Comparison of ENCODE assay signal across 8 cellular contexts in genomic region chr16:23952128-23953041, GRCh38.
DNase-seq lines count a peak whose midpoint lies in the region; ATAC-seq and TF ChIP-seq lines count a peak whose summit lies in the region.

No MANE protein-coding gene starts in this region.

- H3K36me3 ChIP-seq in GM23338 (ENCODE audit: insufficient read depth) = no peaks in the 10 kb centered on the region
- H3K36me3 ChIP-seq in SK-N-SH (replicated peaks in 1 of 2; ENCODE audit: control insufficient read depth in 1 of 2, insufficient read depth in 2 of 2, low read length in 1 of 2) = no peaks in the 10 kb centered on the region
- H3K36me3 ChIP-seq in colonic mucosa = no peaks in the 10 kb centered on the region
- no peaks in the 10 kb centered on the region for H3K36me3 ChIP-seq in gastroesophageal sphincter
- H3K36me3 ChIP-seq in ovary = no peaks in the 10 kb centered on the region

- POLR2A ChIA-PET in SK-N-SH (lab: Yijun Ruan, JAX) = no interaction called here

- TF ChIP-seq CTCF in GM23338 (conservative IDR thresholded peaks at IDR 0.05; ENCODE audit: low read depth in 2 of 2) (no peak), SK-N-SH (IDR thresholded peaks at IDR 0.05) (no peak), colonic mucosa (IDR thresholded peaks at IDR 0.05) (no peak), gastroesophageal sphincter (IDR thresholded peaks at IDR 0.05) (no peak), ovary (IDR thresholded peaks at IDR 0.05) (no peak)

- H4K20me1 ChIP-seq in GM23338 (replicated peaks; ENCODE audit: insufficient read depth) (no peaks in the 10 kb centered on the region), SK-N-SH (ENCODE audit: insufficient read depth) (no peaks in the 10 kb centered on the region)

- H3K9me3 ChIP-seq in SK-N-SH = no peaks in the 10 kb centered on the region
- H3K9me3 ChIP-seq in colonic mucosa = no peaks in the 10 kb centered on the region
- H3K9me3 ChIP-seq in gastroesophageal sphincter = no peaks in the 10 kb centered on the region
- no peaks in the 10 kb centered on the region for H3K9me3 ChIP-seq in ovary

- 8% methylated on average over 13 of the region's 13 CpGs for WGBS in SK-N-SH (ENCODE audit: low lambda C conversion rate)
- WGBS in gastroesophageal sphincter (ENCODE audit: low coverage in 1 of 2), 2 donors = 3 to 13% methylated on average over 6 to 12 of the region's 13 CpGs
- 5 to 13% (median 9%) methylated on average over 13 of the region's 13 CpGs for whole genome bisulfite sequencing in ovary, 3 donors

- H3K4me2 ChIP-seq in GM23338 = peak overlapping the region; percentile 57; the same call in 1 of the 2 replicates
- peak overlapping the region; percentile 52; the same call in 1 of the 2 replicates for H3K4me2 ChIP-seq in SK-N-SH

- H3K79me2 ChIP-seq in GM23338 (replicated peaks; ENCODE audit: insufficient read depth) = no peaks in the 10 kb centered on the region
- H3K79me2 ChIP-seq in SK-N-SH (ENCODE audit: insufficient read depth) = no peaks in the 10 kb centered on the region

- H3K4me3 Mint-ChIP-seq in GM23338 = peak overlapping the region; percentile 4; the same call in 1 of the 3 replicates

- H3K9ac ChIP-seq in SK-N-SH (no peak overlapping the region), colonic mucosa (ENCODE audit: low read depth in 2 of 2, low read length in 2 of 2) (no peak overlapping the region)

- intact Hi-C loops in colonic mucosa (cut with DNase I) = no loop called here
- intact Hi-C loops in ovary (cut with DNase I) = no loop called here

- TF ChIP-seq EP300 in SK-N-SH (IDR thresholded peaks at IDR 0.05; ENCODE audit: borderline replicate concordance in 1 of 2, low read depth in 1 of 2, low read length in 1 of 2) (no peak), gastroesophageal sphincter (IDR thresholded peaks at IDR 0.05) (no peak), ovary (IDR thresholded peaks at IDR 0.05) (no peak)

- H3K9me2 ChIP-seq in GM23338 (ENCODE audit: insufficient read depth) (no peaks in the 10 kb centered on the region), SK-N-SH (no peaks in the 10 kb centered on the region)

- H3K27me3 Mint-ChIP-seq in GM23338 (ENCODE audit: insufficient read depth, low read depth, poor library complexity) = peaks cover 3% of the 10 kb centered on the region

- no peaks in the 10 kb centered on the region for H3K27me3 ChIP-seq in GM23338 (ENCODE audit: insufficient read depth)
- no peaks in the 10 kb centered on the region for H3K27me3 ChIP-seq in SK-N-SH (ENCODE audit: insufficient read depth)
- H3K27me3 ChIP-seq in colonic mucosa = no peaks in the 10 kb centered on the region
- H3K27me3 ChIP-seq in gastroesophageal sphincter = peaks cover 5% of the 10 kb centered on the region
- no peaks in the 10 kb centered on the region for H3K27me3 ChIP-seq in ovary

- peaks cover 28% of the 10 kb centered on the region for H3K4me1 Mint-ChIP-seq in GM23338

- H3K4me1 ChIP-seq in GM23338 (ENCODE audit: insufficient read depth) (peaks cover 15% of the 10 kb centered on the region), SK-N-SH (ENCODE audit: control insufficient read depth in 1 of 2, insufficient read depth in 2 of 2, low read depth in 1 of 2, low read length in 1 of 2) (no peaks in the 10 kb centered on the region; a peak in 2 of 4 replicates), colonic mucosa (no peaks in the 10 kb centered on the region), gastroesophageal sphincter (no peaks in the 10 kb centered on the region), ovary (ENCODE audit: insufficient read depth) (no peaks in the 10 kb centered on the region)

- no peak for TF ChIP-seq POLR2A in gastroesophageal sphincter (IDR thresholded peaks at IDR 0.05)
- TF ChIP-seq POLR2A in ovary (IDR thresholded peaks at IDR 0.05) = no peak

- CTCF ChIA-PET in SK-N-SH (lab: Yijun Ruan, JAX) = interaction anchor here (0.7 to 1.3 kb wide), 3 partner anchors 31 to 62 kb away, joined by 3 to 5 read pairs (median 3); no protein-coding TSS in a partner anchor

- no peak for TF ChIP-seq RAD21 in SK-N-SH (IDR thresholded peaks at IDR 0.05; ENCODE audit: low read length)

- H3K4me3 ChIP-seq in GM23338 = no peak overlapping the region
- H3K4me3 ChIP-seq in SK-N-SH (ENCODE audit: low read depth in 2 of 2, low read length in 1 of 2) = no peak overlapping the region
- no peak overlapping the region for H3K4me3 ChIP-seq in colonic mucosa
- no peak overlapping the region for H3K4me3 ChIP-seq in gastroesophageal sphincter
- no peak overlapping the region for H3K4me3 ChIP-seq in ovary

- H3K27ac ChIP-seq in GM23338 (ENCODE audit: low read depth) (no peak overlapping the region), SK-N-SH (ENCODE audit: low read depth in 2 of 2, low read length in 1 of 2) (no peak overlapping the region), colonic mucosa (no peak overlapping the region), gastroesophageal sphincter (no peak overlapping the region), ovary (no peak overlapping the region)

- H3F3A ChIP-seq in GM23338 (replicated peaks; ENCODE audit: low read depth) (no peaks in the 10 kb centered on the region), SK-N-SH (replicated peaks; ENCODE audit: insufficient read depth) (no peaks in the 10 kb centered on the region)

- no peak overlapping the region for H3K27ac Mint-ChIP-seq in GM23338

- no peaks in the 10 kb centered on the region for H3K36me3 Mint-ChIP-seq in GM23338 (ENCODE audit: low read depth)

- ATAC-seq in GM23338 (peak; percentile 74), gastroesophageal sphincter (no peak)

- no peak overlapping the region; the same call in 1 of the 2 replicates for H2AFZ ChIP-seq in GM23338
- H2AFZ ChIP-seq in SK-N-SH (ENCODE audit: low read depth) = 0 out of 2 replicates have a peak overlapping the region, but pooled peaks have one; percentile 3

- DNase-seq in GM23338 (ENCODE audit: low spot score) (no peak), SK-N-SH (peak; percentile 22), colonic mucosa (peak; percentile 22), nucleus accumbens (lab: John Stamatoyannopoulos, UW) (peak in 34 of 56 donors; percentile 10 to 78 (median 42)), NCI-H2081 treated with DMSO at 0.1 percent for 48 hours (lab: John Stamatoyannopoulos, UW) (no peak), T-helper 9 cell (no peak), ovary (no peak)

- no peaks in the 10 kb centered on the region for H3K9me3 Mint-ChIP-seq in GM23338

TF ChIP-seq in GM23338, 12 proteins besides CTCF, POLR2A, EP300 and RAD21 (continues in another document):
- TF ChIP-seq EZH2phosphoT487 (IDR thresholded peaks at IDR 0.05; ENCODE audit: unreplicated experiment) (no peak), ETS1 (IDR thresholded peaks at IDR 0.05) (no peak), ZNF331 (CRISPR knock-in tag; IDR thresholded peaks at IDR 0.05; ENCODE audit: low read depth) (no peak), EZH2 (IDR thresholded peaks at IDR 0.05; ENCODE audit: low read depth, unreplicated experiment) (no peak)

TF ChIP-seq in SK-N-SH, 30 proteins besides CTCF, POLR2A, EP300 and RAD21 (continues in another document):
- no peak for TF ChIP-seq MAX (IDR thresholded peaks at IDR 0.05; ENCODE audit: low read depth)
- TF ChIP-seq NRF1 (IDR thresholded peaks at IDR 0.05; ENCODE audit: low read depth, low read length) = no peak
- TF ChIP-seq POLR2AphosphoS5 (IDR thresholded peaks at IDR 0.05; ENCODE audit: low read depth, low read length) = no peak
- no peak for TF ChIP-seq FOXJ3 (CRISPR knock-in tag; IDR thresholded peaks at IDR 0.05)
- no peak for TF ChIP-seq SIN3A (IDR thresholded peaks at IDR 0.05; ENCODE audit: borderline replicate concordance, low read depth, low read length)
- no peak for TF ChIP-seq RFX5 (IDR thresholded peaks at IDR 0.05; ENCODE audit: low read length)
- TF ChIP-seq TAF1 (IDR thresholded peaks at IDR 0.05; ENCODE audit: borderline replicate concordance, low read depth, low read length) = no peak
- TF ChIP-seq GABPA (IDR thresholded peaks at IDR 0.05; ENCODE audit: low read depth) = no peak
- no peak for TF ChIP-seq USF2 (IDR thresholded peaks at IDR 0.05; ENCODE audit: borderline replicate concordance, low read depth, low read length)
- 0 out of 2 replicates have a peak, but pooled peaks have one; percentile 24 for TF ChIP-seq PBX3 (IDR thresholded peaks at IDR 0.05)
- TF ChIP-seq ELF1 (IDR thresholded peaks at IDR 0.05) = no peak
- TF ChIP-seq NFIC (IDR thresholded peaks at IDR 0.05; ENCODE audit: borderline replicate concordance) = no peak
- peak; percentile 60; the same call in 1 of the 2 replicates for TF ChIP-seq FOSL2 (IDR thresholded peaks at IDR 0.05; ENCODE audit: borderline replicate concordance, low read depth)
- no peak for TF ChIP-seq CHD2 (IDR thresholded peaks at IDR 0.05; ENCODE audit: low read length, partially characterized antibody)
- TF ChIP-seq IRF3 (IDR thresholded peaks at IDR 0.05; ENCODE audit: low read depth, low read length) = no peak
- TF ChIP-seq RXRA (IDR thresholded peaks at IDR 0.05; ENCODE audit: borderline replicate concordance, low read depth) = no peak

Comparison
In these comparisons a context has a peak if more than half of its experiments do, and no peak if none do; other contexts are left out.
1. DNase-seq: peak in SK-N-SH (single experiment), colonic mucosa (single experiment) and nucleus accumbens (34 of 56); none in GM23338 (single experiment), NCI-H2081 treated with DMSO at 0.1 percent for 48 hours (single experiment), T-helper 9 cell (single experiment) and ovary (0 of 5).